Comparison of ENCODE assay signal across 1 cellular context in genomic region chr7:5253529-5253928, GRCh38. TPM values are rescaled to one million over a fixed set of nuclear protein-coding genes. Genes with fewer than 3 reads are reported as not detected.
"Had no signal": no experiment of that assay in that cellular context is flagged by ENCODE, and none has a peak within 500 bp of the region (broad histone marks: within the 10 kb centered on the region; RNA-seq: fewer than 3 reads in every experiment).

No MANE protein-coding gene starts in this region.

RNA-seq across cellular contexts. Expression of gene SLC29A4, which starts 29.2 kb away (rescaled TPM):
- polyA plus RNA-seq: IgD-negative memory B cell had no signal
